In genomic region chr10:51743146-51743545, GRCh38 we compare ENCODE assay signal across 11 cellular contexts. TPM values are rescaled to one million over a fixed set of nuclear protein-coding genes. Genes with fewer than 3 reads are reported as not detected.
DNase-seq lines count a peak whose midpoint lies in the region; ATAC-seq and TF ChIP-seq lines count a peak whose summit lies in the region.
"Had no signal": no experiment of that assay in that cellular context is flagged by ENCODE, and none has a peak within 500 bp of the region (broad histone marks: within the 10 kb centered on the region; RNA-seq: fewer than 3 reads in every experiment).

No MANE protein-coding gene starts in this region.

- no peak overlapping the region for H3K4me3 ChIP-seq in left lung
- H3K4me3 ChIP-seq: lower lobe of right lung had no signal

- ATAC-seq in GM18858 (IDR thresholded peaks at IDR 0.05; ENCODE audit: unreplicated experiment): peak; percentile 91
- peak; percentile 74 for ATAC-seq in GM21717 (IDR thresholded peaks at IDR 0.05; ENCODE audit: unreplicated experiment)
- ATAC-seq in HG03460 (IDR thresholded peaks at IDR 0.05; ENCODE audit: unreplicated experiment): peak; percentile 97
- no peak for ATAC-seq in left lung
- ATAC-seq: effector memory CD8-positive, alpha-beta T cell; lower lobe of right lung had no signal

- TF ChIP-seq CTCF in left lung (IDR thresholded peaks at IDR 0.05): no peak

- H3K36me3 ChIP-seq in left lung: no peaks in the 10 kb centered on the region
- H3K36me3 ChIP-seq: lower lobe of right lung had no signal

- intact Hi-C loops in left lung (cut with DNase I): no loop called here

- no peaks in the 10 kb centered on the region for H3K27me3 ChIP-seq in left lung

- DNase-seq in myocyte (ENCODE audit: low read depth): peak; percentile 22
- DNase-seq in stimulated activated CD4-positive, alpha-beta T cell treated with anti-CD3 and anti-CD28 coated beads, Interleukin-2, amount 100 ng/mL, for 24 hours: no peak
- no peak for DNase-seq in SW 1271 (lab: John Stamatoyannopoulos, UW)
- no peak for DNase-seq in hippocampal formation (lab: John Stamatoyannopoulos, UW)
- no peak for DNase-seq in left lung
- DNase-seq: activated T-cell treated with anti-CD3 and anti-CD28 coated beads, Interleukin-2, amount 50 U/mL, for 48 hours; effector memory CD8-positive, alpha-beta T cell; lower lobe of right lung had no signal

- no peaks in the 10 kb centered on the region for H3K4me1 ChIP-seq in left lung
- H3K4me1 ChIP-seq: lower lobe of right lung had no signal

- H3K27ac ChIP-seq in left lung: no peak overlapping the region
- H3K27ac ChIP-seq: lower lobe of right lung had no signal

- no peaks in the 10 kb centered on the region for H3K9me3 ChIP-seq in left lung
- H3K9me3 ChIP-seq: lower lobe of right lung had no signal

RNA-seq across cellular contexts. Expression of gene CSTF2T, which starts 43.8 kb away (rescaled TPM):
- total RNA-seq in myocyte (21.9 and 29.1 TPM in 2 replicates), left lung (10 to 100 TPM; 16.8 to 19.8 TPM)
- 13.6 TPM for polyA plus RNA-seq in myocyte (2012)
